1 cellular context compared by ENCODE assay signal in the genomic region with DNA sequence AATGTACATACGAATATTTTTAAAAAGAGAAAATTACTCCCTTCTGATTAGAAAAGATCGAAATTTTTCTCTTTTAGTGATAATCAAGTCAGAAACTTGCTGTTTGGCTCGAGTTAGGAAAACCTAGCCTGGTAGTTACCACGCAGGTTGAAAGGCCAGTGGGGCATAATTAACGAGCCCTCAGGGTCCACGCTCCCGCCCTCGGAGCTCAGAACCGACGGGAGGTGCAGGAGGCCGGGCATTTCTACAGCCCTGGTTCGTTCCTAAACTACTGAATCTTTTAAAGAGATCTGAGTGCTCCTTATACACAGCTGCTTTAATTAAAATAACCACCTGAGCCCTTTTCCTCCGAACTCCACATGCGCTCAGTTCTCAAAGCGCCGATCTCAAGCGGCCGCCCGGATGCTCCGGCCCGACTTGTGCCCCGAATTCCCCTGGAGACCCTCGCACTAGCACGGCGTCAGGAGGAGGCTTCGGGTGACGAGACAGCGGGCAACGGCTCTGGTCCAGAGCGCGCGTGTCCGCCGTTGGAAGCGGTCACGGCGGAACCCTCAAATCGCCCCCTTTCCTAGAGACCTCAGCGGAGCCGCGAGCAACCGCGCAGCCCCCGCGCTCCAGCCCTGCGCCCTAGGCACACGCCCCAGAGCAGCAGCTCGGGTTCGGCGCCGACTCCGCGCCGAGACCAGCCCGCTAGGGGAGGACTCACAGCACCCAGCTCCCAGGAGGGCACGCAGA.
TF ChIP-seq lines count a peak whose summit lies in the region.

No MANE protein-coding gene starts in this region.

TF ChIP-seq in K562, 482 proteins besides CTCF, POLR2A, EP300 and RAD21 (continued from another document and continues in another):
- TF ChIP-seq, protein P1, sequence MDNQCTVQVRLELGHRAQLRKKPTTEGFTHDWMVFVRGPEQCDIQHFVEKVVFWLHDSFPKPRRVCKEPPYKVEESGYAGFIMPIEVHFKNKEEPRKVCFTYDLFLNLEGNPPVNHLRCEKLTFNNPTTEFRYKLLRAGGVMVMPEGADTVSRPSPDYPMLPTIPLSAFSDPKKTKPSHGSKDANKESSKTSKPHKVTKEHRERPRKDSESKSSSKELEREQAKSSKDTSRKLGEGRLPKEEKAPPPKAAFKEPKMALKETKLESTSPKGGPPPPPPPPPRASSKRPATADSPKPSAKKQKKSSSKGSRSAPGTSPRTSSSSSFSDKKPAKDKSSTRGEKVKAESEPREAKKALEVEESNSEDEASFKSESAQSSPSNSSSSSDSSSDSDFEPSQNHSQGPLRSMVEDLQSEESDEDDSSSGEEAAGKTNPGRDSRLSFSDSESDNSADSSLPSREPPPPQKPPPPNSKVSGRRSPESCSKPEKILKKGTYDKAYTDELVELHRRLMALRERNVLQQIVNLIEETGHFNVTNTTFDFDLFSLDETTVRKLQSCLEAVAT (IDR thresholded peaks at IDR 0.05): peak in 1 of 2 experiments; percentile 13; a peak in 1 of 4 replicates
- no peak for TF ChIP-seq MCM2 (IDR thresholded peaks at IDR 0.05; ENCODE audit: low read depth)
- TF ChIP-seq, protein P2, sequence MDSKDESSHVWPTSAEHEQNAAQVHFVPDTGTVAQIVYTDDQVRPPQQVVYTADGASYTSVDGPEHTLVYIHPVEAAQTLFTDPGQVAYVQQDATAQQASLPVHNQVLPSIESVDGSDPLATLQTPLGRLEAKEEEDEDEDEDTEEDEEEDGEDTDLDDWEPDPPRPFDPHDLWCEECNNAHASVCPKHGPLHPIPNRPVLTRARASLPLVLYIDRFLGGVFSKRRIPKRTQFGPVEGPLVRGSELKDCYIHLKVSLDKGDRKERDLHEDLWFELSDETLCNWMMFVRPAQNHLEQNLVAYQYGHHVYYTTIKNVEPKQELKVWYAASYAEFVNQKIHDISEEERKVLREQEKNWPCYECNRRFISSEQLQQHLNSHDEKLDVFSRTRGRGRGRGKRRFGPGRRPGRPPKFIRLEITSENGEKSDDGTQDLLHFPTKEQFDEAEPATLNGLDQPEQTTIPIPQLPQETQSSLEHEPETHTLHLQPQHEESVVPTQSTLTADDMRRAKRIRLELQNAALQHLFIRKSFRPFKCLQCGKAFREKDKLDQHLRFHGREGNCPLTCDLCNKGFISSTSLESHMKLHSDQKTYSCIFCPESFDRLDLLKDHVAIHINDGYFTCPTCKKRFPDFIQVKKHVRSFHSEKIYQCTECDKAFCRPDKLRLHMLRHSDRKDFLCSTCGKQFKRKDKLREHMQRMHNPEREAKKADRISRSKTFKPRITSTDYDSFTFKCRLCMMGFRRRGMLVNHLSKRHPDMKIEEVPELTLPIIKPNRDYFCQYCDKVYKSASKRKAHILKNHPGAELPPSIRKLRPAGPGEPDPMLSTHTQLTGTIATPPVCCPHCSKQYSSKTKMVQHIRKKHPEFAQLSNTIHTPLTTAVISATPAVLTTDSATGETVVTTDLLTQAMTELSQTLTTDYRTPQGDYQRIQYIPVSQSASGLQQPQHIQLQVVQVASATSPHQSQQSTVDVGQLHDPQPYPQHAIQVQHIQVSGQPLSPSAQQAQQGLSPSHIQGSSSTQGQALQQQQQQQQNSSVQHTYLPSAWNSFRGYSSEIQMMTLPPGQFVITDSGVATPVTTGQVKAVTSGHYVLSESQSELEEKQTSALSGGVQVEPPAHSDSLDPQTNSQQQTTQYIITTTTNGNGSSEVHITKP (IDR thresholded peaks at IDR 0.05; ENCODE audit: partially characterized antibody): no peak
- TF ChIP-seq ZKSCAN8 (CRISPR knock-in tag; IDR thresholded peaks at IDR 0.05): no peak
- no peak for TF ChIP-seq MXI1 (IDR thresholded peaks at IDR 0.05; ENCODE audit: low read depth, low read length)
- peak; percentile 95; the same call in 1 of the 2 replicates for TF ChIP-seq CBFB (CRISPR knock-in tag; IDR thresholded peaks at IDR 0.05)
- TF ChIP-seq PHF21A (IDR thresholded peaks at IDR 0.05; ENCODE audit: borderline replicate concordance, low read depth): no peak
- TF ChIP-seq C11orf30 (IDR thresholded peaks at IDR 0.05; ENCODE audit: low read depth): no peak
- TF ChIP-seq, protein P3, sequence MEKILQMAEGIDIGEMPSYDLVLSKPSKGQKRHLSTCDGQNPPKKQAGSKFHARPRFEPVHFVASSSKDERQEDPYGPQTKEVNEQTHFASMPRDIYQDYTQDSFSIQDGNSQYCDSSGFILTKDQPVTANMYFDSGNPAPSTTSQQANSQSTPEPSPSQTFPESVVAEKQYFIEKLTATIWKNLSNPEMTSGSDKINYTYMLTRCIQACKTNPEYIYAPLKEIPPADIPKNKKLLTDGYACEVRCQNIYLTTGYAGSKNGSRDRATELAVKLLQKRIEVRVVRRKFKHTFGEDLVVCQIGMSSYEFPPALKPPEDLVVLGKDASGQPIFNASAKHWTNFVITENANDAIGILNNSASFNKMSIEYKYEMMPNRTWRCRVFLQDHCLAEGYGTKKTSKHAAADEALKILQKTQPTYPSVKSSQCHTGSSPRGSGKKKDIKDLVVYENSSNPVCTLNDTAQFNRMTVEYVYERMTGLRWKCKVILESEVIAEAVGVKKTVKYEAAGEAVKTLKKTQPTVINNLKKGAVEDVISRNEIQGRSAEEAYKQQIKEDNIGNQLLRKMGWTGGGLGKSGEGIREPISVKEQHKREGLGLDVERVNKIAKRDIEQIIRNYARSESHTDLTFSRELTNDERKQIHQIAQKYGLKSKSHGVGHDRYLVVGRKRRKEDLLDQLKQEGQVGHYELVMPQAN (IDR thresholded peaks at IDR 0.05; ENCODE audit: borderline replicate concordance): peak; percentile 95
- peak; percentile 80 for TF ChIP-seq HMGN3 (IDR thresholded peaks at IDR 0.05; ENCODE audit: borderline replicate concordance, extremely low read depth, insufficient read length, low read depth, low read length)
- TF ChIP-seq SMARCE1 (IDR thresholded peaks at IDR 0.05): no peak
- TF ChIP-seq GTF2A2 (tag; IDR thresholded peaks at IDR 0.05): no peak
- TF ChIP-seq HDGF (IDR thresholded peaks at IDR 0.05): no peak
- no peak; the same call in 1 of the 2 replicates for TF ChIP-seq RBM15 (IDR thresholded peaks at IDR 0.05; ENCODE audit: insufficient read depth, low read length)
- TF ChIP-seq SMAD1 (IDR thresholded peaks at IDR 0.05; ENCODE audit: low read depth, low read length, partially characterized antibody): no peak
- TF ChIP-seq, protein P4, sequence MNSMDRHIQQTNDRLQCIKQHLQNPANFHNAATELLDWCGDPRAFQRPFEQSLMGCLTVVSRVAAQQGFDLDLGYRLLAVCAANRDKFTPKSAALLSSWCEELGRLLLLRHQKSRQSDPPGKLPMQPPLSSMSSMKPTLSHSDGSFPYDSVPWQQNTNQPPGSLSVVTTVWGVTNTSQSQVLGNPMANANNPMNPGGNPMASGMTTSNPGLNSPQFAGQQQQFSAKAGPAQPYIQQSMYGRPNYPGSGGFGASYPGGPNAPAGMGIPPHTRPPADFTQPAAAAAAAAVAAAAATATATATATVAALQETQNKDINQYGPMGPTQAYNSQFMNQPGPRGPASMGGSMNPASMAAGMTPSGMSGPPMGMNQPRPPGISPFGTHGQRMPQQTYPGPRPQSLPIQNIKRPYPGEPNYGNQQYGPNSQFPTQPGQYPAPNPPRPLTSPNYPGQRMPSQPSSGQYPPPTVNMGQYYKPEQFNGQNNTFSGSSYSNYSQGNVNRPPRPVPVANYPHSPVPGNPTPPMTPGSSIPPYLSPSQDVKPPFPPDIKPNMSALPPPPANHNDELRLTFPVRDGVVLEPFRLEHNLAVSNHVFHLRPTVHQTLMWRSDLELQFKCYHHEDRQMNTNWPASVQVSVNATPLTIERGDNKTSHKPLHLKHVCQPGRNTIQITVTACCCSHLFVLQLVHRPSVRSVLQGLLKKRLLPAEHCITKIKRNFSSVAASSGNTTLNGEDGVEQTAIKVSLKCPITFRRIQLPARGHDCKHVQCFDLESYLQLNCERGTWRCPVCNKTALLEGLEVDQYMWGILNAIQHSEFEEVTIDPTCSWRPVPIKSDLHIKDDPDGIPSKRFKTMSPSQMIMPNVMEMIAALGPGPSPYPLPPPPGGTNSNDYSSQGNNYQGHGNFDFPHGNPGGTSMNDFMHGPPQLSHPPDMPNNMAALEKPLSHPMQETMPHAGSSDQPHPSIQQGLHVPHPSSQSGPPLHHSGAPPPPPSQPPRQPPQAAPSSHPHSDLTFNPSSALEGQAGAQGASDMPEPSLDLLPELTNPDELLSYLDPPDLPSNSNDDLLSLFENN (IDR thresholded peaks at IDR 0.05; ENCODE audit: low read depth in 2 of 2, low read length in 2 of 2): no peak
- no peak for TF ChIP-seq HOXB6 (CRISPR knock-in tag; IDR thresholded peaks at IDR 0.05; ENCODE audit: borderline replicate concordance)
- TF ChIP-seq RBM25 (IDR thresholded peaks at IDR 0.05; ENCODE audit: low read depth, low read length, severe bottlenecking): no peak
- no peak for TF ChIP-seq TEAD4 (IDR thresholded peaks at IDR 0.05; ENCODE audit: low read length)
- peak; percentile 24; the same call in 1 of the 2 replicates for TF ChIP-seq TEAD4 (CRISPR knock-in tag; IDR thresholded peaks at IDR 0.05; ENCODE audit: borderline replicate concordance)
- TF ChIP-seq PML (IDR thresholded peaks at IDR 0.05; ENCODE audit: low read length): no peak
- TF ChIP-seq FOXK2 (conservative IDR thresholded peaks at IDR 0.05 in 1 of 2, IDR thresholded peaks at IDR 0.05 in 1 of 2; ENCODE audit: low read depth in 2 of 2): no peak
- 0 out of 2 replicates have a peak, but pooled peaks have one; percentile 19 for TF ChIP-seq RNF2 (IDR thresholded peaks at IDR 0.05)
- no peak for TF ChIP-seq RFX5 (IDR thresholded peaks at IDR 0.05; ENCODE audit: low read depth, low read length)
- TF ChIP-seq THRAP3 (IDR thresholded peaks at IDR 0.05; ENCODE audit: borderline replicate concordance): no peak
- TF ChIP-seq GABPB2 (CRISPR knock-in tag; conservative IDR thresholded peaks at IDR 0.05): no peak
- TF ChIP-seq SMAD2 (IDR thresholded peaks at IDR 0.05; ENCODE audit: low read depth, low read length): no peak
- TF ChIP-seq ZNF507 (tag; conservative IDR thresholded peaks at IDR 0.05): no peak
- TF ChIP-seq, protein P5, sequence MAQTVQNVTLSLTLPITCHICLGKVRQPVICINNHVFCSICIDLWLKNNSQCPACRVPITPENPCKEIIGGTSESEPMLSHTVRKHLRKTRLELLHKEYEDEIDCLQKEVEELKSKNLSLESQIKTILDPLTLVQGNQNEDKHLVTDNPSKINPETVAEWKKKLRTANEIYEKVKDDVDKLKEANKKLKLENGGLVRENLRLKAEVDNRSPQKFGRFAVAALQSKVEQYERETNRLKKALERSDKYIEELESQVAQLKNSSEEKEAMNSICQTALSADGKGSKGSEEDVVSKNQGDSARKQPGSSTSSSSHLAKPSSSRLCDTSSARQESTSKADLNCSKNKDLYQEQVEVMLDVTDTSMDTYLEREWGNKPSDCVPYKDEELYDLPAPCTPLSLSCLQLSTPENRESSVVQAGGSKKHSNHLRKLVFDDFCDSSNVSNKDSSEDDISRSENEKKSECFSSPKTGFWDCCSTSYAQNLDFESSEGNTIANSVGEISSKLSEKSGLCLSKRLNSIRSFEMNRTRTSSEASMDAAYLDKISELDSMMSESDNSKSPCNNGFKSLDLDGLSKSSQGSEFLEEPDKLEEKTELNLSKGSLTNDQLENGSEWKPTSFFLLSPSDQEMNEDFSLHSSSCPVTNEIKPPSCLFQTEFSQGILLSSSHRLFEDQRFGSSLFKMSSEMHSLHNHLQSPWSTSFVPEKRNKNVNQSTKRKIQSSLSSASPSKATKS (CRISPR knock-in tag; IDR thresholded peaks at IDR 0.05): no peak
- no peak for TF ChIP-seq PHTF2 (CRISPR knock-in tag; IDR thresholded peaks at IDR 0.05)
- TF ChIP-seq MYBL2 (IDR thresholded peaks at IDR 0.05; ENCODE audit: low read depth): no peak
- TF ChIP-seq MYBL2 (CRISPR knock-in tag; IDR thresholded peaks at IDR 0.05; ENCODE audit: borderline replicate concordance): no peak
- TF ChIP-seq PHF8 (IDR thresholded peaks at IDR 0.05; ENCODE audit: borderline replicate concordance, low read length): peak; percentile 92; the same call in 1 of the 2 replicates
- peak; percentile 35; the same call in 1 of the 2 replicates for TF ChIP-seq BCOR (IDR thresholded peaks at IDR 0.05)
- TF ChIP-seq PHB2 (IDR thresholded peaks at IDR 0.05; ENCODE audit: low read depth): no peak
- no peak for TF ChIP-seq RUNX1 (IDR thresholded peaks at IDR 0.05; ENCODE audit: low read depth)
- no peak for TF ChIP-seq HEY1 (CRISPR knock-in tag; IDR thresholded peaks at IDR 0.05; ENCODE audit: borderline replicate concordance)
- no peak for TF ChIP-seq CBX1 (IDR thresholded peaks at IDR 0.05; ENCODE audit: low read depth)
- TF ChIP-seq ZBTB1 (CRISPR knock-in tag; IDR thresholded peaks at IDR 0.05; ENCODE audit: borderline replicate concordance, low read depth): no peak
- TF ChIP-seq, protein P6, sequence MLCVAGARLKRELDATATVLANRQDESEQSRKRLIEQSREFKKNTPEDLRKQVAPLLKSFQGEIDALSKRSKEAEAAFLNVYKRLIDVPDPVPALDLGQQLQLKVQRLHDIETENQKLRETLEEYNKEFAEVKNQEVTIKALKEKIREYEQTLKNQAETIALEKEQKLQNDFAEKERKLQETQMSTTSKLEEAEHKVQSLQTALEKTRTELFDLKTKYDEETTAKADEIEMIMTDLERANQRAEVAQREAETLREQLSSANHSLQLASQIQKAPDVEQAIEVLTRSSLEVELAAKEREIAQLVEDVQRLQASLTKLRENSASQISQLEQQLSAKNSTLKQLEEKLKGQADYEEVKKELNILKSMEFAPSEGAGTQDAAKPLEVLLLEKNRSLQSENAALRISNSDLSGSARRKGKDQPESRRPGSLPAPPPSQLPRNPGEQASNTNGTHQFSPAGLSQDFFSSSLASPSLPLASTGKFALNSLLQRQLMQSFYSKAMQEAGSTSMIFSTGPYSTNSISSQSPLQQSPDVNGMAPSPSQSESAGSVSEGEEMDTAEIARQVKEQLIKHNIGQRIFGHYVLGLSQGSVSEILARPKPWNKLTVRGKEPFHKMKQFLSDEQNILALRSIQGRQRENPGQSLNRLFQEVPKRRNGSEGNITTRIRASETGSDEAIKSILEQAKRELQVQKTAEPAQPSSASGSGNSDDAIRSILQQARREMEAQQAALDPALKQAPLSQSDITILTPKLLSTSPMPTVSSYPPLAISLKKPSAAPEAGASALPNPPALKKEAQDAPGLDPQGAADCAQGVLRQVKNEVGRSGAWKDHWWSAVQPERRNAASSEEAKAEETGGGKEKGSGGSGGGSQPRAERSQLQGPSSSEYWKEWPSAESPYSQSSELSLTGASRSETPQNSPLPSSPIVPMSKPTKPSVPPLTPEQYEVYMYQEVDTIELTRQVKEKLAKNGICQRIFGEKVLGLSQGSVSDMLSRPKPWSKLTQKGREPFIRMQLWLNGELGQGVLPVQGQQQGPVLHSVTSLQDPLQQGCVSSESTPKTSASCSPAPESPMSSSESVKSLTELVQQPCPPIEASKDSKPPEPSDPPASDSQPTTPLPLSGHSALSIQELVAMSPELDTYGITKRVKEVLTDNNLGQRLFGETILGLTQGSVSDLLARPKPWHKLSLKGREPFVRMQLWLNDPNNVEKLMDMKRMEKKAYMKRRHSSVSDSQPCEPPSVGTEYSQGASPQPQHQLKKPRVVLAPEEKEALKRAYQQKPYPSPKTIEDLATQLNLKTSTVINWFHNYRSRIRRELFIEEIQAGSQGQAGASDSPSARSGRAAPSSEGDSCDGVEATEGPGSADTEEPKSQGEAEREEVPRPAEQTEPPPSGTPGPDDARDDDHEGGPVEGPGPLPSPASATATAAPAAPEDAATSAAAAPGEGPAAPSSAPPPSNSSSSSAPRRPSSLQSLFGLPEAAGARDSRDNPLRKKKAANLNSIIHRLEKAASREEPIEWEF (CRISPR knock-in tag; IDR thresholded peaks at IDR 0.05): no peak
- TF ChIP-seq BACH1 (tag; IDR thresholded peaks at IDR 0.05): no peak
- no peak for TF ChIP-seq POLR2AphosphoS2 (IDR thresholded peaks at IDR 0.05; ENCODE audit: low read length)
- peak; percentile 84; the same call in 1 of the 2 replicates for TF ChIP-seq ZNF830 (CRISPR knock-in tag; IDR thresholded peaks at IDR 0.05)
- no peak for TF ChIP-seq SREBF2 (CRISPR knock-in tag; IDR thresholded peaks at IDR 0.05)
